11 cellular contexts compared by ENCODE assay signal in genomic region chr2:7430421-7430868, GRCh38.
DNase-seq lines count a peak whose midpoint lies in the region; ATAC-seq and TF ChIP-seq lines count a peak whose summit lies in the region.
"Had no signal": no experiment of that assay in that cellular context is flagged by ENCODE, and none has a peak within 500 bp of the region (broad histone marks: within the 10 kb centered on the region; RNA-seq: fewer than 3 reads in every experiment).

No MANE protein-coding gene starts in this region.

- no peak overlapping the region for H2AFZ ChIP-seq in trophoblast cell (ENCODE audit: insufficient read depth, low read length, poor library complexity)

- no peak for ATAC-seq in HG02852 (IDR thresholded peaks at IDR 0.05; ENCODE audit: unreplicated experiment)

- no peak for TF ChIP-seq CTCF in GM12865 (IDR thresholded peaks at IDR 0.05; ENCODE audit: insufficient read depth, low read depth, low read length, missing control alignments)

- peak overlapping the region; percentile 59 for H3K4me2 ChIP-seq in trophoblast cell (ENCODE audit: low read length)

- H4K91ac ChIP-seq in trophoblast cell (ENCODE audit: low read depth, low read length), result no peak overlapping the region

- peak overlapping the region; percentile 30 for H3K14ac ChIP-seq in trophoblast cell (ENCODE audit: low read length)

- peak overlapping the region; percentile 21 for H3K18ac ChIP-seq in trophoblast cell (ENCODE audit: low read length)

- H3K79me2 ChIP-seq in trophoblast cell (ENCODE audit: control insufficient read depth, insufficient read depth, low read length, poor library complexity), result no peaks in the 10 kb centered on the region

- no peak overlapping the region for H2BK120ac ChIP-seq in trophoblast cell (ENCODE audit: insufficient read depth, low read length, poor library complexity)

- H3K36me3 ChIP-seq in NT2/D1 (ENCODE audit: insufficient read depth, insufficient read length, low read length) (no peaks in the 10 kb centered on the region), duodenal mucosa (ENCODE audit: control insufficient read depth in 1 of 2, insufficient read depth in 2 of 2, low read length in 2 of 2) (no peaks in the 10 kb centered on the region), trophoblast cell (ENCODE audit: control insufficient read depth in 1 of 2, insufficient read depth in 2 of 2, low read length in 2 of 2) (no peaks in the 10 kb centered on the region)
- H3K36me3 ChIP-seq: sigmoid colon had no signal

- H2AK5ac ChIP-seq in trophoblast cell (ENCODE audit: low read length), result no peak overlapping the region

- peak overlapping the region; percentile 17 for H4K8ac ChIP-seq in trophoblast cell (ENCODE audit: low read depth, low read length)

- H3K27ac ChIP-seq in duodenal mucosa (ENCODE audit: low read depth, low read length) (no peak overlapping the region), trophoblast cell (ENCODE audit: low read depth, low read length) (no peak overlapping the region)
- H3K27ac ChIP-seq: sigmoid colon had no signal

- H3K9ac ChIP-seq in NT2/D1 (ENCODE audit: insufficient read length, low read depth) (peak overlapping the region; percentile 62), duodenal mucosa (ENCODE audit: low read depth in 1 of 2, low read length in 2 of 2) (peak overlapping the region in 1 of 2 donors; percentile 0), trophoblast cell (ENCODE audit: low read length) (no peak overlapping the region)

- H4K12ac ChIP-seq in trophoblast cell (ENCODE audit: low read depth, low read length), result no peak overlapping the region

- H3K9me3 ChIP-seq in NT2/D1 (ENCODE audit: insufficient read depth, low read length) (peaks cover 19% of the 10 kb centered on the region), duodenal mucosa (ENCODE audit: control insufficient read depth in 1 of 2, low read length in 2 of 2) (peaks cover 2 to 4% of the 10 kb centered on the region in 2 donors), trophoblast cell (ENCODE audit: insufficient read depth, low read depth, low read length) (peaks cover 2% of the 10 kb centered on the region)
- H3K9me3 ChIP-seq: sigmoid colon had no signal

- H3K4me3 ChIP-seq in GM12865 (ENCODE audit: low read depth, low read length), result peak overlapping the region; percentile 43; the same call in 1 of the 2 replicates
- H3K4me3 ChIP-seq in NT2/D1 (ENCODE audit: insufficient read length, low read depth), result peak overlapping the region; percentile 29
- H3K4me3 ChIP-seq in duodenal mucosa (ENCODE audit: low read depth in 1 of 2, low read length in 2 of 2), result peak overlapping the region; percentile 27 to 36
- peak overlapping the region; percentile 21 for H3K4me3 ChIP-seq in trophoblast cell (ENCODE audit: low read depth, low read length)

- no peak overlapping the region for H3K4ac ChIP-seq in trophoblast cell (ENCODE audit: low read depth, low read length)

- H2BK12ac ChIP-seq in trophoblast cell (ENCODE audit: low read length), result no peak overlapping the region

- H3K27me3 ChIP-seq in NT2/D1 (ENCODE audit: insufficient read depth, insufficient read length), result no peaks in the 10 kb centered on the region
- H3K27me3 ChIP-seq in duodenal mucosa (ENCODE audit: control insufficient read depth in 1 of 2, insufficient read depth in 2 of 2, low read length in 2 of 2), result peaks cover 13 to 18% of the 10 kb centered on the region in 2 donors
- peaks cover 4% of the 10 kb centered on the region for H3K27me3 ChIP-seq in trophoblast cell (ENCODE audit: insufficient read depth, low read length)
- H3K27me3 ChIP-seq: sigmoid colon had no signal

- DNase-seq in GM12865 (ENCODE audit: low read depth), result no peak
- DNase-seq in NT2/D1 (ENCODE audit: low read depth, low spot score), result no peak
- peak in 1 of 2 donors; percentile 33 for DNase-seq in trophoblast cell
- DNase-seq in NCI-H345 (lab: John Stamatoyannopoulos, UW), result no peak
- no peak for DNase-seq in D341Med (ENCODE audit: low spot score)
- no peak for DNase-seq in OCI-M2 (lab: John Stamatoyannopoulos, UW; ENCODE audit: unreplicated experiment)
- DNase-seq: GF-D8, NCI-H446 treated with DMSO at 0.1 percent for 48 hours, sigmoid colon had no signal

- H3K4me1 ChIP-seq in NT2/D1 (ENCODE audit: insufficient read depth, insufficient read length) (peaks cover 4% of the 10 kb centered on the region), duodenal mucosa (ENCODE audit: control insufficient read depth in 1 of 2, insufficient read depth in 2 of 2, low read length in 2 of 2) (peaks cover 0 to 7% of the 10 kb centered on the region in 2 donors), trophoblast cell (ENCODE audit: control insufficient read depth in 1 of 2, insufficient read depth in 2 of 2, low read length in 2 of 2) (peaks cover 7 to 8% of the 10 kb centered on the region in 2 experiments)

- WGBS in trophoblast cell (ENCODE audit: extremely low coverage, insufficient coverage, insufficient read length), result no CpG with 5 or more reads among the region's 10 CpGs

- H2BK5ac ChIP-seq in trophoblast cell (ENCODE audit: low read depth, low read length, poor library complexity), result no peak overlapping the region

- H3K23ac ChIP-seq in trophoblast cell (ENCODE audit: low read length), result no peak overlapping the region

- H3K79me1 ChIP-seq in trophoblast cell (ENCODE audit: low read length), result peaks cover 3% of the 10 kb centered on the region
